7 cellular contexts compared by ENCODE assay signal in genomic region chr14:73723799-73724621, GRCh38. TPM values are rescaled to one million over a fixed set of nuclear protein-coding genes. Genes with fewer than 3 reads are reported as not detected.
DNase-seq lines count a peak whose midpoint lies in the region; ATAC-seq and TF ChIP-seq lines count a peak whose summit lies in the region.

No MANE protein-coding gene starts in this region.

- no peak overlapping the region for H2AK5ac ChIP-seq in mesendoderm (ENCODE audit: low read length)

- H3K27me3 ChIP-seq in mesendoderm (ENCODE audit: insufficient read depth, low read length, poor library complexity): no peaks in the 10 kb centered on the region

- H3K4me3 ChIP-seq in choroid plexus epithelial cell (ENCODE audit: low read depth, low read length) (peak overlapping the region; percentile 25), mesendoderm (ENCODE audit: low read length) (no peak overlapping the region)

- H3K27me3 Mint-ChIP-seq in type B pancreatic cell: no peaks in the 10 kb centered on the region

- peak overlapping the region; percentile 65 for H3K27ac Mint-ChIP-seq in type B pancreatic cell

- H2BK120ac ChIP-seq in mesendoderm (ENCODE audit: low read depth, low read length): no peak overlapping the region

- H3K4me1 ChIP-seq in mesendoderm (ENCODE audit: control insufficient read depth, low read depth, low read length): no peaks in the 10 kb centered on the region

- H3K4me3 Mint-ChIP-seq in type B pancreatic cell: no peak overlapping the region

- H2BK15ac ChIP-seq in mesendoderm (replicated peaks; ENCODE audit: low read depth): no peak overlapping the region

- no peak overlapping the region for H3K4me2 ChIP-seq in mesendoderm (ENCODE audit: low read length)

- peak overlapping the region; percentile 22 for H3K27ac ChIP-seq in mesendoderm (ENCODE audit: low read depth, low read length)

- H3K9ac ChIP-seq in mesendoderm (ENCODE audit: low read length): no peak overlapping the region

- no peak overlapping the region for H3K23ac ChIP-seq in mesendoderm (ENCODE audit: low read length)

- H3K4ac ChIP-seq in mesendoderm (ENCODE audit: low read depth, low read length): no peak overlapping the region

- H3K4me1 Mint-ChIP-seq in type B pancreatic cell (ENCODE audit: unreplicated experiment): peaks cover 37% of the 10 kb centered on the region

- peak; percentile 22 for ATAC-seq in GM19397 (IDR thresholded peaks at IDR 0.05; ENCODE audit: unreplicated experiment)

- peak; percentile 42 for DNase-seq in NCI-H69 (lab: John Stamatoyannopoulos, UW)
- peak; percentile 99 for DNase-seq in choroid plexus epithelial cell (ENCODE audit: low read depth)
- DNase-seq in mesendoderm: no peak
- DNase-seq in type B pancreatic cell (ENCODE audit: extremely low spot score, unreplicated experiment): no peak
- no peak for DNase-seq in stimulated activated CD4-positive, alpha-beta T cell treated with anti-CD3 and anti-CD28 coated beads, Interleukin-4, amount 100 ng/mL, for 4 hours
- DNase-seq in NCI-H1105 (lab: John Stamatoyannopoulos, UW): no peak

- H2BK5ac ChIP-seq in mesendoderm (ENCODE audit: low read length): no peak overlapping the region

- H3K79me1 ChIP-seq in mesendoderm (ENCODE audit: low read length): no peaks in the 10 kb centered on the region

- H3K18ac ChIP-seq in mesendoderm (ENCODE audit: low read length): no peak overlapping the region

- H3K79me2 ChIP-seq in mesendoderm (ENCODE audit: control insufficient read depth, insufficient read depth, low read length): no peaks in the 10 kb centered on the region

- H3K56ac ChIP-seq in mesendoderm (ENCODE audit: low read length): no peak overlapping the region

- no peaks in the 10 kb centered on the region for H3K9me3 Mint-ChIP-seq in type B pancreatic cell

- WGBS in mesendoderm (ENCODE audit: extremely low coverage, insufficient coverage, low lambda C conversion rate): no CpG with 5 or more reads among the region's 12 CpGs

- TF ChIP-seq CTCF in choroid plexus epithelial cell (conservative IDR thresholded peaks at IDR 0.05; ENCODE audit: low read depth, low read length) (peak; percentile 6), type B pancreatic cell (conservative IDR thresholded peaks at IDR 0.05) (no peak)

- H4K5ac ChIP-seq in mesendoderm (ENCODE audit: low read length): no peak overlapping the region

- H4K8ac ChIP-seq in mesendoderm (ENCODE audit: low read depth, low read length): no peak overlapping the region

- H3K36me3 Mint-ChIP-seq in type B pancreatic cell: peaks cover 21% of the 10 kb centered on the region

- peaks cover 1% of the 10 kb centered on the region for H3K36me3 ChIP-seq in mesendoderm (ENCODE audit: control insufficient read depth, insufficient read depth, low read length)

RNA-seq across cellular contexts. Expression of gene PNMA1, which starts 9.8 kb away (rescaled TPM):
- 34.5 TPM for polyA plus RNA-seq in mesendoderm (2013, experiment 1 of 2)
- 34.4 TPM for polyA plus RNA-seq in mesendoderm (2013, experiment 2 of 2)
- 35.5 and 64.8 TPM in 2 replicates for total RNA-seq in type B pancreatic cell (ENCODE audit: low replicate concordance)

Comparison
In these comparisons a context has a peak if more than half of its experiments do, and no peak if none do; other contexts are left out.
1. DNase-seq: peak in NCI-H69 (single experiment) and choroid plexus epithelial cell (single experiment); none in mesendoderm (single experiment), type B pancreatic cell (single experiment), stimulated activated CD4-positive, alpha-beta T cell treated with anti-CD3 and anti-CD28 coated beads, Interleukin-4, amount 100 ng/mL, for 4 hours (0 of 2) and NCI-H1105 (single experiment).